10 cellular contexts compared by ENCODE assay signal in the genomic region with DNA sequence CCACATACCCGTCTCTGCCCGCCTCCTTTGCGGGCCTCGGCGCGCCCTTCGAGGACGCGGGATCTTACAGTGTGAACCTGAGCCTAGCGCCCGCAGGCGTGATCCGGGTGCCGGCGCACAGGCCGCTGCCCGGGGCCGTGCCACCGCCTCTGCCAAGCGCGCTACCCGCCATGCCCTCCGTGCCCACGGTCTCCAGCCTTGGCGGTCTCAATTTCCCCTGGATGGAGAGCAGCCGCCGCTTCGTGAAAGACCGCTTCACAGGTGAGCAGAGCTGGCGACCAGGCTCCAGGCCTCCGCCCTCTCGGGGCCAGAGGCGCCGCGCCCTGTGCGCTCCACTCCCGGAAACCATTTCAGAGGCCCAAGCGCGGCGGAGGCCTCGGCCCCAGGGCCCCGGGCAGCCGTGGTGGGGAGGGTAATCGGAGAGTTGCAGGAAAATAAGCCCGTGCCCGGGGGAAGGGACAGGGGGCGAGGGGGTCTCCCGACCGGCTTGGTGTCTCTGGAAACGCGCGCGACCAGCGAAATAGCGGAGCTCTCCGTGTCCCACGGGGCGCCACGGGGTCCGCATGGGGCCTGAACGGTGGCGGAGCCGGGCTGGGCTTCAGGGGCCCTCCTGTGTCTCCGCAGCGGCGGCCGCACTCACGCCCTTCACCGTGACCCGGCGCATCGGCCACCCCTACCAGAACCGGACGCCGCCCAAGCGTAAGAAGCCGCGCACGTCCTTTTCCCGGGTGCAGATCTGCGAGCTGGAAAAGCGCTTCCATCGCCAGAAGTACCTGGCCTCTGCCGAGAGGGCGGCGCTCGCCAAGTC. TPM values are rescaled to one million over a fixed set of nuclear protein-coding genes. Genes with fewer than 3 reads are reported as not detected.
DNase-seq lines count a peak whose midpoint lies in the region; ATAC-seq and TF ChIP-seq lines count a peak whose summit lies in the region.
"Had no signal": no experiment of that assay in that cellular context is flagged by ENCODE, and none has a peak within 500 bp of the region (broad histone marks: within the 10 kb centered on the region; RNA-seq: fewer than 3 reads in every experiment).

No MANE protein-coding gene starts in this region.

- no peak for ATAC-seq in GM19324 (IDR thresholded peaks at IDR 0.05; ENCODE audit: low FRiP score, unreplicated experiment)
- ATAC-seq in HG02852 (IDR thresholded peaks at IDR 0.05; ENCODE audit: unreplicated experiment) = no peak
- no peak for ATAC-seq in HG03280 (IDR thresholded peaks at IDR 0.05; ENCODE audit: unreplicated experiment)
- ATAC-seq: naive thymus-derived CD4-positive, alpha-beta T cell had no signal

- peaks cover 27% of the 10 kb centered on the region for H3K4me1 Mint-ChIP-seq in activated CD4-positive, alpha-beta memory T cell treated with anti-CD3 and anti-CD28 coated beads for 36 hours (ENCODE audit: low read depth)

- DNase-seq in AG08396 (ENCODE audit: low spot score) (peak; percentile 25), Ammon's horn (ENCODE audit: low spot score) (no peak)
- peak; percentile 37 for DNase-seq in activated CD4-positive, alpha-beta memory T cell treated with anti-CD3 and anti-CD28 coated beads for 36 hours
- DNase-seq: HCEC 1CT had no signal

- H3K36me3 Mint-ChIP-seq in activated CD4-positive, alpha-beta memory T cell treated with anti-CD3 and anti-CD28 coated beads for 36 hours = no peaks in the 10 kb centered on the region

- H3K9me3 ChIP-seq in iPS-20b (ENCODE audit: insufficient read depth, low read depth, low read length) = no peaks in the 10 kb centered on the region; the same call in 1 of the 2 replicates

- POLR2A ChIA-PET in activated CD4-positive, alpha-beta memory T cell treated with anti-CD3 and anti-CD28 coated beads for 36 hours (lab: Charles Lee) = interaction anchor here (1.0 kb wide), 1 partner anchor 10 kb away, joined by 3 read pairs; no protein-coding TSS in a partner anchor

- no peak overlapping the region for H3K27ac ChIP-seq in iPS-20b (ENCODE audit: low read length)

- H3K4me1 ChIP-seq in iPS-20b (ENCODE audit: insufficient read depth, low read length) = no peaks in the 10 kb centered on the region; the same call in 1 of the 2 replicates

- intact Hi-C loops in activated CD4-positive, alpha-beta memory T cell treated with anti-CD3 and anti-CD28 coated beads for 36 hours (cut with micrococcal nuclease) = loop anchor here (5.0 kb wide), 1 partner anchor 1933 kb away; no protein-coding TSS in a partner anchor

- no peak overlapping the region for H3K4me3 Mint-ChIP-seq in activated CD4-positive, alpha-beta memory T cell treated with anti-CD3 and anti-CD28 coated beads for 36 hours

- CTCF ChIA-PET in activated CD4-positive, alpha-beta memory T cell treated with anti-CD3 and anti-CD28 coated beads for 36 hours (lab: Charles Lee) = interaction anchor here (0.9 kb wide), 1 partner anchor 30 kb away, joined by 3 read pairs; no protein-coding TSS in a partner anchor

- no peaks in the 10 kb centered on the region for H3K36me3 ChIP-seq in iPS-20b (ENCODE audit: insufficient read depth, low read depth, low read length)

- H3K27ac Mint-ChIP-seq in activated CD4-positive, alpha-beta memory T cell treated with anti-CD3 and anti-CD28 coated beads for 36 hours = no peak overlapping the region

- peak overlapping the region; percentile 11; the same call in 1 of the 2 replicates for H3K4me3 ChIP-seq in iPS-20b (ENCODE audit: low read length)

- peaks cover 100% of the 10 kb centered on the region for H3K27me3 ChIP-seq in iPS-20b (ENCODE audit: insufficient read depth, low read length)

- H3K27me3 Mint-ChIP-seq in activated CD4-positive, alpha-beta memory T cell treated with anti-CD3 and anti-CD28 coated beads for 36 hours = peaks cover 62% of the 10 kb centered on the region

- peak; percentile 32; the same call in 1 of the 2 replicates for TF ChIP-seq CTCF in GM12874 (IDR thresholded peaks at IDR 0.05; ENCODE audit: insufficient read depth, low read depth, low read length)

- H3K9me3 Mint-ChIP-seq in activated CD4-positive, alpha-beta memory T cell treated with anti-CD3 and anti-CD28 coated beads for 36 hours = no peaks in the 10 kb centered on the region

- H3K9ac ChIP-seq in iPS-20b (ENCODE audit: low read depth, low read length) = no peak overlapping the region

RNA-seq across cellular contexts. Expression of a gene that starts 0.7 kb away (rescaled TPM):
- not detected for total RNA-seq in activated CD4-positive, alpha-beta memory T cell treated with anti-CD3 and anti-CD28 coated beads for 36 hours
- total RNA-seq: naive thymus-derived CD4-positive, alpha-beta T cell had no signal
